In genomic region chr6:43490523-43490939, GRCh38 we compare ENCODE assay signal across 1 cellular context.
A peak's percentile ranks its signal among the peaks of the same experiment; 100 is the strongest.
TF ChIP-seq lines count a peak whose summit lies in the region.

No MANE protein-coding gene starts in this region.

TF ChIP-seq in HepG2, 621 proteins besides CTCF, POLR2A, EP300 and RAD21 (continued from another document and continues in another):
- TF ChIP-seq TCF12 (IDR thresholded peaks at IDR 0.05) (no peak), TCF12 (CRISPR knock-in tag; IDR thresholded peaks at IDR 0.05) (no peak), SSRP1 (CRISPR knock-in tag; IDR thresholded peaks at IDR 0.05) (no peak), TMF1 (CRISPR knock-in tag; IDR thresholded peaks at IDR 0.05; ENCODE audit: low read depth) (no peak), HOXA9 (CRISPR knock-in tag; IDR thresholded peaks at IDR 0.05; ENCODE audit: borderline replicate concordance) (no peak), POLR2AphosphoS5 (IDR thresholded peaks at IDR 0.05; ENCODE audit: low read depth, low read length) (no peak; the same call in 1 of the 2 replicates), ZNF672 (CRISPR knock-in tag; IDR thresholded peaks at IDR 0.05) (no peak), ZNF138 (CRISPR knock-in tag; IDR thresholded peaks at IDR 0.05; ENCODE audit: low read depth) (no peak), KLF16 (CRISPR knock-in tag; IDR thresholded peaks at IDR 0.05) (no peak), MAFG (CRISPR knock-in tag; IDR thresholded peaks at IDR 0.05) (no peak), REPIN1 (CRISPR knock-in tag; IDR thresholded peaks at IDR 0.05; ENCODE audit: borderline replicate concordance, low read depth) (no peak), GTF3A (CRISPR knock-in tag; conservative IDR thresholded peaks at IDR 0.05) (no peak), CSRNP1 (CRISPR knock-in tag; IDR thresholded peaks at IDR 0.05) (no peak), ARID2 (CRISPR knock-in tag; IDR thresholded peaks at IDR 0.05; ENCODE audit: borderline replicate concordance) (no peak), ZNF350 (CRISPR knock-in tag; IDR thresholded peaks at IDR 0.05; ENCODE audit: borderline replicate concordance, low read depth) (no peak; the same call in 1 of the 2 replicates), RBM22 (optimal IDR thresholded peaks at IDR 0.05; ENCODE audit: low read length) (no peak), PRDM10 (CRISPR knock-in tag; IDR thresholded peaks at IDR 0.05; ENCODE audit: low read depth) (no peak), ZNF530 (CRISPR knock-in tag; IDR thresholded peaks at IDR 0.05; ENCODE audit: low read depth) (no peak), ZNF746 (CRISPR knock-in tag; IDR thresholded peaks at IDR 0.05) (peak; percentile 97), ATF4 (CRISPR knock-in tag; IDR thresholded peaks at IDR 0.05) (no peak), ZNF180 (CRISPR knock-in tag; IDR thresholded peaks at IDR 0.05; ENCODE audit: borderline replicate concordance, low read depth) (no peak), PHF5A (CRISPR knock-in tag; IDR thresholded peaks at IDR 0.05; ENCODE audit: low read depth, unreplicated experiment) (no peak), NRL (CRISPR knock-in tag; IDR thresholded peaks at IDR 0.05; ENCODE audit: borderline replicate concordance) (no peak), SIN3B (IDR thresholded peaks at IDR 0.05; ENCODE audit: low read length) (no peak), ZNF326 (CRISPR knock-in tag; IDR thresholded peaks at IDR 0.05; ENCODE audit: borderline replicate concordance) (no peak), SRSF4 (IDR thresholded peaks at IDR 0.05; ENCODE audit: low read depth, low read length, poor library complexity, severe bottlenecking) (no peak), ZNF17 (CRISPR knock-in tag; IDR thresholded peaks at IDR 0.05) (no peak), ZNF274 (CRISPR knock-in tag; IDR thresholded peaks at IDR 0.05) (no peak), E2F2 (CRISPR knock-in tag; IDR thresholded peaks at IDR 0.05; ENCODE audit: borderline replicate concordance) (0 out of 2 replicates have a peak, but pooled peaks have one; percentile 63), IRX3 (CRISPR knock-in tag; IDR thresholded peaks at IDR 0.05; ENCODE audit: borderline replicate concordance, low read depth) (no peak), ZNF318 (CRISPR knock-in tag; IDR thresholded peaks at IDR 0.05) (no peak), PAF1 (CRISPR knock-in tag; IDR thresholded peaks at IDR 0.05) (no peak), ZNF644 (CRISPR knock-in tag; IDR thresholded peaks at IDR 0.05; ENCODE audit: low read depth) (peak; percentile 63; the same call in 1 of the 2 replicates), ZBTB25 (CRISPR knock-in tag; IDR thresholded peaks at IDR 0.05) (no peak), ZNF780A (CRISPR knock-in tag; IDR thresholded peaks at IDR 0.05) (no peak), ZHX1 (CRISPR knock-in tag; IDR thresholded peaks at IDR 0.05; ENCODE audit: low read depth) (0 out of 2 replicates have a peak, but pooled peaks have one; percentile 47), ZNF557 (CRISPR knock-in tag; IDR thresholded peaks at IDR 0.05) (0 out of 2 replicates have a peak, but pooled peaks have one; percentile 25), ZBTB1 (CRISPR knock-in tag; IDR thresholded peaks at IDR 0.05; ENCODE audit: borderline replicate concordance) (no peak), ONECUT2 (CRISPR knock-in tag; IDR thresholded peaks at IDR 0.05) (0 out of 2 replicates have a peak, but pooled peaks have one; percentile 25), MTA1 (CRISPR knock-in tag; IDR thresholded peaks at IDR 0.05; ENCODE audit: borderline replicate concordance) (no peak), ZFP90 (CRISPR knock-in tag; IDR thresholded peaks at IDR 0.05; ENCODE audit: borderline replicate concordance) (no peak; the same call in 1 of the 2 replicates), ZNF124 (CRISPR knock-in tag; IDR thresholded peaks at IDR 0.05) (peak; percentile 68; the same call in 1 of the 2 replicates), NKX3-1 (CRISPR knock-in tag; IDR thresholded peaks at IDR 0.05) (no peak; the same call in 1 of the 2 replicates)
